In the genomic region with DNA sequence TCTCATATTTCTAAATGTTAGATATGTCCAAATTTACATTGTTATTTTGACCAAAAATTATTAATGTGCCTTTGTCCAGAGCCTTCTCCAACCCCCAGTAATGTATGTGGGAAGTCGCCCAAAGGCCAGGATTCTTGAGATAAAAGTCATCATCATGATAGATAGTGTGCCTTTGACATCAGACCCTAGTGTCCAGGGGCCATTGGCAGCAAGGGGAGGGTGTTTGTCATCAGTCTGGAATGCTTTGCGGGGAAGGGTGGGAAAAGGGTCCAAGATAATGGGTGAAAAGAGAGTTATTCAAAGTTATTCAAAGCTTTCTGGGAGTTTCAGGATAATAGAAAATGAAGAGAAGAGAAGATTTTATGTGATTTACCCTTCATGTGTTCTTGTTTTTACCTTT, we compare ENCODE assay signal across 1 cellular context.
TF ChIP-seq lines count a peak whose summit lies in the region.

No MANE protein-coding gene starts in this region.

TF ChIP-seq in IMR-90, 13 proteins besides CTCF, POLR2A, EP300 and RAD21:
- TF ChIP-seq CHD1 (IDR thresholded peaks at IDR 0.05; ENCODE audit: low read depth, low read length) (no peak), NFE2L2 (IDR thresholded peaks at IDR 0.05; ENCODE audit: low read depth, low read length) (no peak), RFX5 (IDR thresholded peaks at IDR 0.05; ENCODE audit: low read depth, low read length) (no peak), MAFK (IDR thresholded peaks at IDR 0.05; ENCODE audit: low read depth, low read length) (no peak), SMC3 (IDR thresholded peaks at IDR 0.05; ENCODE audit: low read depth, low read length) (no peak)
- TF ChIP-seq, protein P1, sequence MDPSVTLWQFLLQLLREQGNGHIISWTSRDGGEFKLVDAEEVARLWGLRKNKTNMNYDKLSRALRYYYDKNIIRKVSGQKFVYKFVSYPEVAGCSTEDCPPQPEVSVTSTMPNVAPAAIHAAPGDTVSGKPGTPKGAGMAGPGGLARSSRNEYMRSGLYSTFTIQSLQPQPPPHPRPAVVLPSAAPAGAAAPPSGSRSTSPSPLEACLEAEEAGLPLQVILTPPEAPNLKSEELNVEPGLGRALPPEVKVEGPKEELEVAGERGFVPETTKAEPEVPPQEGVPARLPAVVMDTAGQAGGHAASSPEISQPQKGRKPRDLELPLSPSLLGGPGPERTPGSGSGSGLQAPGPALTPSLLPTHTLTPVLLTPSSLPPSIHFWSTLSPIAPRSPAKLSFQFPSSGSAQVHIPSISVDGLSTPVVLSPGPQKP (IDR thresholded peaks at IDR 0.05; ENCODE audit: borderline replicate concordance, low read depth, low read length) = no peak
- TF ChIP-seq, protein P2, sequence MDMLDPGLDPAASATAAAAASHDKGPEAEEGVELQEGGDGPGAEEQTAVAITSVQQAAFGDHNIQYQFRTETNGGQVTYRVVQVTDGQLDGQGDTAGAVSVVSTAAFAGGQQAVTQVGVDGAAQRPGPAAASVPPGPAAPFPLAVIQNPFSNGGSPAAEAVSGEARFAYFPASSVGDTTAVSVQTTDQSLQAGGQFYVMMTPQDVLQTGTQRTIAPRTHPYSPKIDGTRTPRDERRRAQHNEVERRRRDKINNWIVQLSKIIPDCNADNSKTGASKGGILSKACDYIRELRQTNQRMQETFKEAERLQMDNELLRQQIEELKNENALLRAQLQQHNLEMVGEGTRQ (IDR thresholded peaks at IDR 0.05; ENCODE audit: low read depth, low read length) = no peak
TF ChIP-seq in IMR-90: peak in this region for 0.
